Comparison of ENCODE assay signal across 34 cellular contexts in genomic region chr2:172863341-172863740, GRCh38.
"Had no signal": no experiment of that assay in that cellular context is flagged by ENCODE, and none has a peak within 500 bp of the region (broad histone marks: within the 10 kb centered on the region; RNA-seq: fewer than 3 reads in every experiment).

No MANE protein-coding gene starts in this region.

- H3K27ac ChIP-seq: ascending aorta, breast epithelium, cardiac muscle cell, colonic mucosa, WERI-Rb-1 had no signal

- H3K27me3 ChIP-seq: ascending aorta, breast epithelium, cardiac muscle cell, gastrocnemius medialis, heart left ventricle had no signal

- ATAC-seq: activated CD4-positive, alpha-beta T cell treated with anti-CD3 and anti-CD28 coated beads for 36 hours; activated CD8-positive, alpha-beta memory T cell treated with anti-CD3 and anti-CD28 coated beads, Interleukin-2, amount 10 ng/mL, durations not matched to agents 7 days and 5 days; activated CD8-positive, alpha-beta T cell treated with anti-CD3 and anti-CD28 coated beads, Interleukin-2, amount 10 ng/mL, durations not matched to agents 7 days and 5 days; activated naive CD8-positive, alpha-beta T cell treated with anti-CD3 and anti-CD28 coated beads, Interleukin-2, amount 50 U/mL, for 24 hours; gastrocnemius medialis; heart left ventricle; T-cell; T-helper 17 cell had no signal

- H3K4me3 ChIP-seq: ascending aorta, breast epithelium, cardiac muscle cell, colonic mucosa, dorsolateral prefrontal cortex, esophagus muscularis mucosa, gastrocnemius medialis, heart left ventricle had no signal

- DNase-seq: activated B cell treated with CpG ODN at 0.5 μM for 24 hours; activated CD4-positive, alpha-beta memory T cell treated with anti-CD3 and anti-CD28 coated beads for 36 hours; activated CD4-positive, alpha-beta T cell treated with anti-CD3 and anti-CD28 coated beads for 36 hours; activated CD4-positive, alpha-beta T cell treated with anti-CD3 and anti-CD28 coated beads, Interleukin-2, amount 10 ng/mL, durations not matched to agents 24 days and 14 days; activated CD4-positive, CD25-positive, alpha-beta regulatory T cell treated with anti-CD3 and anti-CD28 coated beads, Interleukin-2, amount 50 U/mL, for 72 hours; activated CD8-positive, alpha-beta memory T cell treated with anti-CD3 and anti-CD28 coated beads, Interleukin-2, amount 10 ng/mL, durations not matched to agents 7 days and 5 days; activated CD8-positive, alpha-beta memory T cell treated with anti-CD3 and anti-CD28 coated beads, Interleukin-2, amount 50 U/mL, for 4 hours; activated CD8-positive, alpha-beta T cell treated with anti-CD3 and anti-CD28 coated beads, Interleukin-2, amount 10 ng/mL, durations not matched to agents 7 days and 5 days; activated effector memory CD4-positive, alpha-beta T cell treated with anti-CD3 and anti-CD28 coated beads, Interleukin-2, amount 50 U/mL, for 16 hours; activated naive CD4-positive, alpha-beta T cell treated with anti-CD3 and anti-CD28 coated beads for 36 hours; activated naive CD8-positive, alpha-beta T cell treated with anti-CD3 and anti-CD28 coated beads for 36 hours; activated naive CD8-positive, alpha-beta T cell treated with anti-CD3 and anti-CD28 coated beads, Interleukin-2, amount 50 U/mL, for 24 hours; activated T-cell treated with anti-CD3 and anti-CD28 coated beads, Interleukin-2, amount 50 U/mL, for 1 hour; activated T-cell treated with anti-CD3 and anti-CD28 coated beads, Interleukin-2, amount 50 U/mL, for 48 hours; central memory CD4-positive, alpha-beta T cell; cerebellar nuclear complex; colonic mucosa; dorsolateral prefrontal cortex; effector memory CD4-positive, alpha-beta T cell; endodermal cell; erythroblast; foreskin fibroblast; gastrocnemius medialis; glutamatergic neuron; heart left ventricle; SW 1271; T-cell; T-helper 17 cell; T1000; WERI-Rb-1 had no signal

- H3K4me1 ChIP-seq: ascending aorta, breast epithelium, colonic mucosa had no signal

- H3K36me3 ChIP-seq: ascending aorta, breast epithelium, cardiac muscle cell, colonic mucosa, esophagus muscularis mucosa, gastrocnemius medialis, heart left ventricle, WERI-Rb-1 had no signal

- H3K9me3 ChIP-seq: ascending aorta, breast epithelium, colonic mucosa, esophagus muscularis mucosa, gastrocnemius medialis, heart left ventricle had no signal
